Comparison of ENCODE assay signal across 29 cellular contexts in genomic region chr12:50971946-50972345, GRCh38. TPM values are rescaled to one million over a fixed set of nuclear protein-coding genes. Genes with fewer than 3 reads are reported as not detected.
A peak's percentile ranks its signal among the peaks of the same experiment; 100 is the strongest.
DNase-seq lines count a peak whose midpoint lies in the region; ATAC-seq and TF ChIP-seq lines count a peak whose summit lies in the region.
"Had no signal": no experiment of that assay in that cellular context is flagged by ENCODE, and none has a peak within 500 bp of the region (broad histone marks: within the 10 kb centered on the region; RNA-seq: fewer than 3 reads in every experiment).

No MANE protein-coding gene starts in this region.

- no peak overlapping the region for H2AFZ ChIP-seq in IMR-90 (replicated peaks; ENCODE audit: low read length, poor library complexity)

- TF ChIP-seq POLR2A in IMR-90 (IDR thresholded peaks at IDR 0.05; ENCODE audit: low read depth, low read length) = no peak
- TF ChIP-seq POLR2A in spleen (IDR thresholded peaks at IDR 0.05) = no peak

- no peak overlapping the region for H2BK20ac ChIP-seq in IMR-90 (ENCODE audit: low read depth, low read length)

- H4K5ac ChIP-seq in IMR-90 (ENCODE audit: low read depth, low read length) = no peak overlapping the region

- dilution Hi-C loops in IMR-90 (cut with HindIII; ENCODE audit: low sequenced_read_pairs, unreplicated experiment) = no loop called here

- CTCF ChIA-PET in IMR-90 (lab: Yijun Ruan, JAX) = interaction anchor here (0.6 kb wide), 1 partner anchor 197 kb away, joined by 4 read pairs; no protein-coding TSS in a partner anchor
- CTCF ChIA-PET in MCF 10A (lab: Yijun Ruan, JAX) = interaction anchor here (0.7 to 0.9 kb wide), 3 partner anchors 13 to 147 kb away, joined by 3 to 5 read pairs (median 3); no protein-coding TSS in a partner anchor
- CTCF ChIA-PET in activated CD8-positive, alpha-beta T cell treated with anti-CD3 and anti-CD28 coated beads for 36 hours (lab: Charles Lee) = no interaction called here

- H2BK120ac ChIP-seq in IMR-90 (ENCODE audit: low read depth, low read length) = no peak overlapping the region

- H3K36me3 Mint-ChIP-seq in MCF 10A (ENCODE audit: insufficient read depth, unreplicated experiment) = peaks cover 21% of the 10 kb centered on the region
- peaks cover 25% of the 10 kb centered on the region for H3K36me3 Mint-ChIP-seq in activated CD8-positive, alpha-beta T cell treated with anti-CD3 and anti-CD28 coated beads for 36 hours (ENCODE audit: low read depth)

- no peak overlapping the region for H3K14ac ChIP-seq in IMR-90 (replicated peaks; ENCODE audit: low read depth, low read length)

- H3K23ac ChIP-seq in IMR-90 (ENCODE audit: low read depth, low read length) = no peak overlapping the region

- no peak overlapping the region for H3K56ac ChIP-seq in IMR-90 (ENCODE audit: extremely low read depth, insufficient read depth, low read length)

- no peak overlapping the region for H3K9ac ChIP-seq in IMR-90 (ENCODE audit: low read depth, low read length)
- H3K9ac ChIP-seq: BLaER1, SK-N-SH had no signal

- H3K27me3 Mint-ChIP-seq in MCF 10A (ENCODE audit: insufficient read depth, unreplicated experiment) = no peaks in the 10 kb centered on the region
- H3K27me3 Mint-ChIP-seq in activated CD8-positive, alpha-beta T cell treated with anti-CD3 and anti-CD28 coated beads for 36 hours = no peaks in the 10 kb centered on the region
- H3K27me3 Mint-ChIP-seq: activated naive CD4-positive, alpha-beta T cell treated with anti-CD3 and anti-CD28 coated beads, Interleukin-2, amount 10 ng/mL, durations not matched to agents 7 days and 5 days had no signal

- ATAC-seq in IMR-90 (ENCODE audit: low read depth) = no peak
- ATAC-seq in activated CD8-positive, alpha-beta T cell treated with anti-CD3 and anti-CD28 coated beads for 36 hours = no peak
- ATAC-seq: GM12878, Right ventricle myocardium inferior had no signal

- in situ Hi-C loops in IMR-90 (cut with MboI; ENCODE audit: low sequenced_read_pairs) = no loop called here

- H3K4ac ChIP-seq in IMR-90 (ENCODE audit: low read depth, low read length) = no peak overlapping the region

- DNase-seq in AG09319 (ENCODE audit: extremely low read depth, low read depth) (peak; percentile 56), IMR-90 (peak; percentile 51), fibroblast of gingiva (ENCODE audit: low read depth) (peak; percentile 91), myocyte (ENCODE audit: low read depth) (peak; percentile 71), spleen (no peak), HuH-7 (ENCODE audit: low spot score) (no peak), MCF 10A (ENCODE audit: unreplicated experiment) (no peak)
- no peak for DNase-seq in activated CD8-positive, alpha-beta T cell treated with anti-CD3 and anti-CD28 coated beads for 36 hours
- DNase-seq: activated CD4-positive, alpha-beta T cell treated with anti-CD3 and anti-CD28 coated beads, Interleukin-2, amount 50 U/mL, for 48 hours; activated CD8-positive, alpha-beta memory T cell treated with anti-CD3 and anti-CD28 coated beads, Interleukin-2, amount 50 U/mL, for 48 hours; activated naive CD4-positive, alpha-beta T cell treated with anti-CD3 and anti-CD28 coated beads, Interleukin-2, amount 10 ng/mL, durations not matched to agents 7 days and 5 days; mammary epithelial cell; NCI-H1048; NCI-H1694; NCI-H748 treated with DMSO at 0.1 percent for 48 hours; ovary; retina; SK-N-SH; stomach; thyroid gland; uterus had no signal

- H4K20me1 ChIP-seq in IMR-90 (ENCODE audit: insufficient read depth, low read length) = no peaks in the 10 kb centered on the region
- H4K20me1 ChIP-seq: BLaER1 had no signal

- H2BK5ac ChIP-seq in IMR-90 (ENCODE audit: low read depth, low read length, poor library complexity, severe bottlenecking) = peak overlapping the region; percentile 34

- no peaks in the 10 kb centered on the region for H3K4me1 Mint-ChIP-seq in MCF 10A (ENCODE audit: insufficient read depth, unreplicated experiment)
- H3K4me1 Mint-ChIP-seq in activated CD8-positive, alpha-beta T cell treated with anti-CD3 and anti-CD28 coated beads for 36 hours (ENCODE audit: low read depth) = no peaks in the 10 kb centered on the region
- H3K4me1 Mint-ChIP-seq: activated naive CD4-positive, alpha-beta T cell treated with anti-CD3 and anti-CD28 coated beads, Interleukin-2, amount 10 ng/mL, durations not matched to agents 7 days and 5 days had no signal

- H3K4me3 Mint-ChIP-seq in MCF 10A (ENCODE audit: unreplicated experiment) = no peak overlapping the region
- no peak overlapping the region for H3K4me3 Mint-ChIP-seq in activated CD8-positive, alpha-beta T cell treated with anti-CD3 and anti-CD28 coated beads for 36 hours
- H3K4me3 Mint-ChIP-seq: activated naive CD4-positive, alpha-beta T cell treated with anti-CD3 and anti-CD28 coated beads, Interleukin-2, amount 10 ng/mL, durations not matched to agents 7 days and 5 days; T-helper 1 cell treated with Interleukin-12 subunit alpha and Interleukin-12 subunit beta and Interleukin-4 antibody, amounts not matched to agents 30 μg/mL and 1 μg/mL, for 36 hours had no signal

- H3K27me3 ChIP-seq in IMR-90 (ENCODE audit: control insufficient read depth, insufficient read depth, low read length) (no peaks in the 10 kb centered on the region), spleen (replicated peaks in 1 of 7) (no peaks in the 10 kb centered on the region)
- H3K27me3 ChIP-seq: BLaER1, ovary, stomach, thyroid gland, uterus had no signal

- BruUV-seq in IMR-90 (replicated peaks; lab: Mats Ljungman, UMichigan) (no TSS peak), MCF 10A (replicated peaks; lab: Mats Ljungman, UMichigan) (no TSS peak)

- H4K8ac ChIP-seq in IMR-90 (ENCODE audit: low read depth in 2 of 2, low read length in 2 of 2) = no peak overlapping the region

- H3K9me1 ChIP-seq in IMR-90 (ENCODE audit: insufficient read depth, low read length) = no peaks in the 10 kb centered on the region

- TF ChIP-seq CTCF in AG09319 (IDR thresholded peaks at IDR 0.05; ENCODE audit: low read depth, low read length) (no peak), IMR-90 (conservative IDR thresholded peaks at IDR 0.05; ENCODE audit: low read depth, low read length) (no peak), spleen (IDR thresholded peaks at IDR 0.05 in 8 of 11, conservative IDR thresholded peaks at IDR 0.05 in 3 of 11) (no peak), MCF 10A (IDR thresholded peaks at IDR 0.05; ENCODE audit: unreplicated experiment) (no peak)
- TF ChIP-seq CTCF in activated CD8-positive, alpha-beta T cell treated with anti-CD3 and anti-CD28 coated beads for 36 hours (IDR thresholded peaks at IDR 0.05) = no peak

- no peaks in the 10 kb centered on the region for H3K4me1 ChIP-seq in IMR-90 (ENCODE audit: control insufficient read depth, insufficient read depth, low read length)
- no peaks in the 10 kb centered on the region for H3K4me1 ChIP-seq in spleen
- H3K4me1 ChIP-seq: BLaER1, stomach, thyroid gland, uterus had no signal

- no peaks in the 10 kb centered on the region for H3K79me1 ChIP-seq in IMR-90 (ENCODE audit: low read depth in 1 of 2, low read length in 2 of 2)

- peaks cover 5% of the 10 kb centered on the region for H3K36me3 ChIP-seq in IMR-90 (ENCODE audit: control insufficient read depth, insufficient read depth, low read length)
- H3K36me3 ChIP-seq in spleen = peaks cover 0 to 55% (median 7%) of the 10 kb centered on the region in 6 donors
- H3K36me3 ChIP-seq: ovary, uterus had no signal

- no peak for TF ChIP-seq RAD21 in IMR-90 (IDR thresholded peaks at IDR 0.05; ENCODE audit: low read length)

- no peak overlapping the region for H3K4me2 ChIP-seq in IMR-90 (ENCODE audit: low read depth, low read length)
- H3K4me2 ChIP-seq: BLaER1, SK-N-SH had no signal

- H3K9me3 Mint-ChIP-seq in MCF 10A (ENCODE audit: unreplicated experiment) = no peaks in the 10 kb centered on the region
- no peaks in the 10 kb centered on the region for H3K9me3 Mint-ChIP-seq in activated CD8-positive, alpha-beta T cell treated with anti-CD3 and anti-CD28 coated beads for 36 hours
- H3K9me3 Mint-ChIP-seq: activated naive CD4-positive, alpha-beta T cell treated with anti-CD3 and anti-CD28 coated beads, Interleukin-2, amount 10 ng/mL, durations not matched to agents 7 days and 5 days had no signal

- intact Hi-C loops in IMR-90 (cut with micrococcal nuclease) = no loop called here
- intact Hi-C loops in spleen (cut with DNase I; ENCODE audit: low total_unique reads) = no loop called here
- intact Hi-C loops in MCF 10A (cut with micrococcal nuclease) = no loop called here
- intact Hi-C loops in activated CD8-positive, alpha-beta T cell treated with anti-CD3 and anti-CD28 coated beads for 36 hours (cut with micrococcal nuclease) = no loop called here

- H3K9me3 ChIP-seq in IMR-90 (ENCODE audit: control insufficient read depth, insufficient read depth, low read length) (peaks cover 2% of the 10 kb centered on the region; the same call in 1 of the 2 replicates), spleen (peaks cover 0 to 8% (median 0%) of the 10 kb centered on the region in 8 donors)
- H3K9me3 ChIP-seq: ovary, SK-N-SH, thyroid gland, uterus had no signal

- H3K18ac ChIP-seq in IMR-90 (ENCODE audit: low read depth, low read length) = no peak overlapping the region

- no peak overlapping the region for H3K27ac Mint-ChIP-seq in MCF 10A (ENCODE audit: low read depth, unreplicated experiment)
- no peak overlapping the region for H3K27ac Mint-ChIP-seq in activated CD8-positive, alpha-beta T cell treated with anti-CD3 and anti-CD28 coated beads for 36 hours
- H3K27ac Mint-ChIP-seq: activated naive CD4-positive, alpha-beta T cell treated with anti-CD3 and anti-CD28 coated beads, Interleukin-2, amount 10 ng/mL, durations not matched to agents 7 days and 5 days; T-helper 1 cell treated with Interleukin-12 subunit alpha and Interleukin-12 subunit beta and Interleukin-4 antibody, amounts not matched to agents 30 μg/mL and 1 μg/mL, for 36 hours had no signal

- H2BK15ac ChIP-seq in IMR-90 (ENCODE audit: low read depth, low read length) = no peak overlapping the region

- H3K4me3 ChIP-seq in IMR-90 (ENCODE audit: insufficient read depth, low read depth, low read length) = no peak overlapping the region
- no peak overlapping the region for H3K4me3 ChIP-seq in spleen
- H3K4me3 ChIP-seq: BLaER1, GM12878, ovary, stomach, thyroid gland, uterus had no signal

- H2AK5ac ChIP-seq in IMR-90 (ENCODE audit: low read depth, low read length) = no peak overlapping the region

- no peak overlapping the region for H4K91ac ChIP-seq in IMR-90 (ENCODE audit: insufficient read depth, low read depth, low read length)

- POLR2A ChIA-PET in IMR-90 (lab: Charles Lee; ENCODE audit: unreplicated experiment) (interaction anchor here (0.6 kb wide), 1 partner anchor 85 kb away, joined by 3 read pairs; no protein-coding TSS in a partner anchor), MCF 10A (lab: Yijun Ruan, JAX) (interaction anchor here (1.9 kb wide), 1 partner anchor 13 kb away, joined by 5 read pairs; no protein-coding TSS in a partner anchor)
- POLR2A ChIA-PET in activated CD8-positive, alpha-beta T cell treated with anti-CD3 and anti-CD28 coated beads for 36 hours (lab: Charles Lee) = interaction anchor here (0.6 kb wide), 1 partner anchor 1842 kb away, joined by 3 read pairs; no protein-coding TSS in a partner anchor

- no peak overlapping the region for H2AK9ac ChIP-seq in IMR-90 (replicated peaks; ENCODE audit: low read depth, low read length, poor library complexity)

- H3K27ac ChIP-seq in IMR-90 (ENCODE audit: insufficient read depth, low read length) (no peak overlapping the region), spleen (no peak overlapping the region)
- H3K27ac ChIP-seq: BLaER1, ovary, stomach, thyroid gland, uterus had no signal

RNA-seq across cellular contexts. Expression of gene HIGD1C, which starts 19.6 kb away (rescaled TPM):
- total RNA-seq in IMR-90 (2012; rRNA removed) = not detected in 2 replicates
- not detected in 2 replicates for polyA plus RNA-seq in IMR-90 (2012; rRNA removed)
- polyA plus RNA-seq in IMR-90 (2012; cell fraction: cytosol; rRNA removed) = not detected in 2 replicates
- polyA plus RNA-seq in IMR-90 (2012; cell fraction: nucleus; rRNA removed; ENCODE audit: low replicate concordance) = not detected in 2 replicates
- not detected in 2 replicates for total RNA-seq in myocyte
- not detected for polyA plus RNA-seq in myocyte (2012)
- total RNA-seq in spleen = not detected
- polyA plus RNA-seq in spleen = not detected
- total RNA-seq in MCF 10A (2022) = not detected in 2 replicates
- not detected for total RNA-seq in activated CD8-positive, alpha-beta T cell treated with anti-CD3 and anti-CD28 coated beads for 36 hours
- total RNA-seq: chondrocyte, frontal cortex, GM12878, mammary epithelial cell, mucosa of gallbladder, ovary, Right ventricle myocardium inferior, stomach, thyroid gland, uterus had no signal
- polyA plus RNA-seq: GM12878, mammary epithelial cell, neural cell, ovary, SK-N-SH, stomach had no signal

RNA-seq across cellular contexts. Expression of gene SLC11A2, which starts 54.2 kb away (rescaled TPM):
- 45.3 and 48.3 TPM in 2 replicates for total RNA-seq in IMR-90 (2012; rRNA removed)
- 21.9 and 28.0 TPM in 2 replicates for polyA plus RNA-seq in IMR-90 (2012; rRNA removed)
- 11.6 and 19.2 TPM in 2 replicates for polyA plus RNA-seq in IMR-90 (2012; cell fraction: cytosol; rRNA removed)
- polyA plus RNA-seq in IMR-90 (2012; cell fraction: nucleus; rRNA removed; ENCODE audit: low replicate concordance) = 20.3 and 77.4 TPM in 2 replicates
- 35.3 and 54.9 TPM in 2 replicates for total RNA-seq in myocyte
- 33.7 TPM for polyA plus RNA-seq in myocyte (2012)
- total RNA-seq in spleen = 10 to 100 TPM; 37.0 to 54.4 (median 42.6) TPM
- polyA plus RNA-seq in spleen = 10 to 100 TPM in 2 of 3 donors, 1 to 10 TPM in 1; 7.7 to 11.1 (median 10.6) TPM
- total RNA-seq in MCF 10A (2022) = 45.6 and 60.9 TPM in 2 replicates
- 10 to 100 TPM; 21.6 to 23.9 TPM for total RNA-seq in activated CD8-positive, alpha-beta T cell treated with anti-CD3 and anti-CD28 coated beads for 36 hours

Comparison
In these comparisons a context has a peak if more than half of its experiments do, and no peak if none do; other contexts are left out.
1. DNase-seq: peak in AG09319 (single experiment), IMR-90 (single experiment), fibroblast of gingiva (single experiment) and myocyte (single experiment); none in spleen (single experiment), HuH-7 (single experiment), MCF 10A (single experiment) and activated CD8-positive, alpha-beta T cell treated with anti-CD3 and anti-CD28 coated beads for 36 hours (single experiment).